1 cellular context compared by ENCODE assay signal in genomic region chr22:50628543-50629134, GRCh38.
TF ChIP-seq lines count a peak whose summit lies in the region.

No MANE protein-coding gene starts in this region.

TF ChIP-seq in K562, 482 proteins besides CTCF, POLR2A, EP300 and RAD21 (continues in another document):
- TF ChIP-seq ARHGAP35 (IDR thresholded peaks at IDR 0.05; ENCODE audit: partially characterized antibody) = peak; percentile 30
- 0 out of 2 replicates have a peak, but pooled peaks have one; percentile 19 for TF ChIP-seq CC2D1A (IDR thresholded peaks at IDR 0.05)
- TF ChIP-seq ZBTB40 (IDR thresholded peaks at IDR 0.05) = peak; percentile 70
- TF ChIP-seq ZBTB40 (CRISPR knock-in tag; IDR thresholded peaks at IDR 0.05) = no peak
- 0 out of 2 replicates have a peak, but pooled peaks have one; percentile 56 for TF ChIP-seq MIER1 (IDR thresholded peaks at IDR 0.05; ENCODE audit: low read depth)
- no peak for TF ChIP-seq CTBP1 (IDR thresholded peaks at IDR 0.05; ENCODE audit: borderline replicate concordance)
- no peak for TF ChIP-seq ZNF280B (CRISPR knock-in tag; IDR thresholded peaks at IDR 0.05)
- TF ChIP-seq DLX4 (CRISPR knock-in tag; IDR thresholded peaks at IDR 0.05) = no peak
- TF ChIP-seq NKRF (IDR thresholded peaks at IDR 0.05; ENCODE audit: borderline replicate concordance) = peak; percentile 27
- peak; percentile 46; the same call in 1 of the 2 replicates for TF ChIP-seq ZNF407 (IDR thresholded peaks at IDR 0.05; ENCODE audit: low read depth)
- peak in 1 of 2 experiments; percentile 61; a peak in 1 of 4 replicates for TF ChIP-seq BCLAF1 (IDR thresholded peaks at IDR 0.05; ENCODE audit: borderline replicate concordance in 1 of 2, control insufficient read depth in 1 of 2, low read depth in 2 of 2, low read length in 1 of 2)
- TF ChIP-seq ZBTB26 (CRISPR knock-in tag; IDR thresholded peaks at IDR 0.05) = peak; percentile 74; the same call in 1 of the 2 replicates
- peak; percentile 94; the same call in 1 of the 2 replicates for TF ChIP-seq LARP7 (IDR thresholded peaks at IDR 0.05)
- 0 out of 2 replicates have a peak, but pooled peaks have one; percentile 54 for TF ChIP-seq SMARCA5 (IDR thresholded peaks at IDR 0.05)
- TF ChIP-seq SETDB1 (IDR thresholded peaks at IDR 0.05; ENCODE audit: low read length) = no peak
